9 cellular contexts compared by ENCODE assay signal in the genomic region with DNA sequence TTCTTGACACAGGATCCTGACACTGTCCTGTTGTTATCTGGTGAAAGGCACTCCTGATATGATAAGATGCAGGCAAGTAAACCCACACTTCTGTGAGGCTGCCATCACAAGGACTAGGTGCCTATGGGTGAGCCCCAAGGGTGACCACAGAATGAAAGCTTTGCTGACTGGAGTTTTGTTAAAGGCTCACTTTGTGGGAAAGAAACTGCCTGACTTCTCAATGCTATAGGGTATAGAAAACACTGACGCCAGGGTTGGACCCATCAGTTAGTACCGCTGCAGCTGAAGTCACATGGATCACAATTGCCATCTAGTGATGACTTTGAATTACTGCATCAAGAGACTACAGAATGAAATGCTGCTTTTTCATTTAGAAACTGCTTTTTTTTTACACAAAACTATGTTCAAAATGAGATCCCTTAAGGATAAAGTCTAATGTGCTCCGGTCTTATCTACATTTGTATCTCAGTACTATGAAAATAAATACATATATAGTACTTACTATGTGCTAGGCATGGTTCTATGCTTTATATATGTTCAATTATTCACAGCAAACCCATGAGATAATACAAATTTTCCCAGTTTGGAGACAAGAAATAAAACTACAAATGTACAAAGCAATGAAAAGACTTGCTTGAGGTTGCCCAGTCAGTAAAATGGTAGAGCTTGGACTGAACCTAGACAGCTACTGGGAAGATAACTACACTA.
DNase-seq lines count a peak whose midpoint lies in the region; ATAC-seq and TF ChIP-seq lines count a peak whose summit lies in the region.
"Had no signal": no experiment of that assay in that cellular context is flagged by ENCODE, and none has a peak within 500 bp of the region (broad histone marks: within the 10 kb centered on the region; RNA-seq: fewer than 3 reads in every experiment).

No MANE protein-coding gene starts in this region.

- H3K4me1 Mint-ChIP-seq in activated naive CD8-positive, alpha-beta T cell treated with anti-CD3 and anti-CD28 coated beads, Interleukin-2, amount 10 ng/mL, durations not matched to agents 7 days and 5 days: peaks cover 2% of the 10 kb centered on the region

- no peaks in the 10 kb centered on the region for H3K36me3 ChIP-seq in sigmoid colon
- H3K36me3 ChIP-seq: BLaER1 had no signal

- peaks cover 0 to 24% (median 10%) of the 10 kb centered on the region in 4 donors for H3K4me1 ChIP-seq in sigmoid colon
- H3K4me1 ChIP-seq: BLaER1 had no signal

- no peaks in the 10 kb centered on the region for H3K36me3 Mint-ChIP-seq in activated naive CD8-positive, alpha-beta T cell treated with anti-CD3 and anti-CD28 coated beads, Interleukin-2, amount 10 ng/mL, durations not matched to agents 7 days and 5 days

- TF ChIP-seq CTCF in sigmoid colon (IDR thresholded peaks at IDR 0.05): peak; percentile 36 to 71 (median 55)

- H3K4me3 Mint-ChIP-seq in activated naive CD8-positive, alpha-beta T cell treated with anti-CD3 and anti-CD28 coated beads, Interleukin-2, amount 10 ng/mL, durations not matched to agents 7 days and 5 days: no peak overlapping the region

- H3K27me3 Mint-ChIP-seq in activated naive CD8-positive, alpha-beta T cell treated with anti-CD3 and anti-CD28 coated beads, Interleukin-2, amount 10 ng/mL, durations not matched to agents 7 days and 5 days: peaks cover 23% of the 10 kb centered on the region

- intact Hi-C loops in left ventricle myocardium superior (cut with micrococcal nuclease) (loop anchor here (10.0 kb wide), 2 partner anchors 249 to 729 kb away; no protein-coding TSS in a partner anchor), sigmoid colon (cut with DNase I) (loop anchor here (1.0 to 5.0 kb wide), 3 partner anchors 116 to 730 kb away; partner anchors contain the start of gene COL8A1)

- ATAC-seq in GM19035 (IDR thresholded peaks at IDR 0.05; ENCODE audit: unreplicated experiment) (peak; percentile 94), HG03159 (IDR thresholded peaks at IDR 0.05; ENCODE audit: unreplicated experiment) (peak; percentile 93), left ventricle myocardium superior (peak; percentile 83)
- ATAC-seq in activated naive CD8-positive, alpha-beta T cell treated with anti-CD3 and anti-CD28 coated beads, Interleukin-2, amount 10 ng/mL, durations not matched to agents 7 days and 5 days (ENCODE audit: low read depth): peak; percentile 56

- no peak overlapping the region for H3K27ac ChIP-seq in sigmoid colon
- H3K27ac ChIP-seq: BLaER1 had no signal

- no peak overlapping the region for H3K4me3 ChIP-seq in sigmoid colon
- H3K4me3 ChIP-seq: BLaER1 had no signal

- 0 to 3% methylated on average over 3 of the region's 3 CpGs for WGBS in sigmoid colon, 2 donors

- no peaks in the 10 kb centered on the region for H3K9me3 ChIP-seq in sigmoid colon
- H3K9me3 ChIP-seq: BLaER1 had no signal

- TF ChIP-seq POLR2A in sigmoid colon (IDR thresholded peaks at IDR 0.05): no peak

- POLR2A ChIA-PET in activated naive CD8-positive, alpha-beta T cell treated with anti-CD3 and anti-CD28 coated beads, Interleukin-2, amount 10 ng/mL, durations not matched to agents 7 days and 5 days (lab: Charles Lee): no interaction called here

- no peaks in the 10 kb centered on the region for H3K9me3 Mint-ChIP-seq in activated naive CD8-positive, alpha-beta T cell treated with anti-CD3 and anti-CD28 coated beads, Interleukin-2, amount 10 ng/mL, durations not matched to agents 7 days and 5 days

- no peak overlapping the region for H3K27ac Mint-ChIP-seq in activated naive CD8-positive, alpha-beta T cell treated with anti-CD3 and anti-CD28 coated beads, Interleukin-2, amount 10 ng/mL, durations not matched to agents 7 days and 5 days

- DNase-seq in DMS 273 (lab: John Stamatoyannopoulos, UW; ENCODE audit: unreplicated experiment): peak; percentile 77
- DNase-seq in DMS 273 treated with DMSO at 0.1 percent for 48 hours (lab: John Stamatoyannopoulos, UW): no peak
- peak; percentile 17 for DNase-seq in NCI-H526 treated with DMSO at 0.1 percent for 48 hours (lab: John Stamatoyannopoulos, UW)
- DNase-seq in activated naive CD8-positive, alpha-beta T cell treated with anti-CD3 and anti-CD28 coated beads, Interleukin-2, amount 10 ng/mL, durations not matched to agents 7 days and 5 days: no peak
- no peak for DNase-seq in left ventricle myocardium superior
- DNase-seq in sigmoid colon: no peak

- no peak for TF ChIP-seq EP300 in sigmoid colon (IDR thresholded peaks at IDR 0.05)

- no peaks in the 10 kb centered on the region for H3K27me3 ChIP-seq in sigmoid colon
- H3K27me3 ChIP-seq: BLaER1 had no signal

Comparison
In these comparisons a context has a peak if more than half of its experiments do, and no peak if none do; other contexts are left out.
1. DNase-seq: peak in DMS 273 (single experiment) and NCI-H526 treated with DMSO at 0.1 percent for 48 hours (single experiment); none in DMS 273 treated with DMSO at 0.1 percent for 48 hours (single experiment), activated naive CD8-positive, alpha-beta T cell treated with anti-CD3 and anti-CD28 coated beads, Interleukin-2, amount 10 ng/mL, durations not matched to agents 7 days and 5 days (single experiment), left ventricle myocardium superior (single experiment) and sigmoid colon (single experiment).
2. Peak in every context shown above with its lines, with median percentiles within 50 percentile points of each other: ATAC-seq.